Comparison of ENCODE assay signal across 27 cellular contexts in the genomic region with DNA sequence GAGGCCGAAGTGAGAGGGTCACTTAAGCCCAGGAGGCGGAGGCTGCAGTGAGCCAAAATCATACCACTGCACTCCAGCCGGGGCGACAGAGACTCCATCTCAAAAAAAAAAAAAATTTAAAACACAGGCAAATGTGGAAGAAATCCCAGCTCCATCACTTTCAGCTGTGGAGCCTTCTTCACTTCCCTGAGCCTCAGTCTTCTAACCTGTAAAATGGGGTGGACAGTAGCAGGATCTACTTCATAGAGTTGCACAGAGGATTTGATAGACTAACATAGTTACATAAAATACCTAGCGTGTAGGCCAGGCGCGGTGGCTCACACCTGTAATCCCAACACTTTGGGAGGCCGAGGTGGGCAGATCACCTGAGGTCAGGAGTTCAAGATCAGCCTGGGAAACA.
"Had no signal": no experiment of that assay in that cellular context is flagged by ENCODE, and none has a peak within 500 bp of the region (broad histone marks: within the 10 kb centered on the region; RNA-seq: fewer than 3 reads in every experiment).

No MANE protein-coding gene starts in this region.

- H3K9me3 ChIP-seq: colonic mucosa, gastrocnemius medialis had no signal

- H3K36me3 ChIP-seq: colonic mucosa, esophagus muscularis mucosa, esophagus squamous epithelium, gastrocnemius medialis, gastroesophageal sphincter, heart left ventricle, heart right ventricle had no signal

- DNase-seq: colonic mucosa; cortex of kidney; dermis blood vessel endothelial cell; dorsolateral prefrontal cortex; effector CD4-positive, alpha-beta T cell; effector CD8-positive, alpha-beta T cell; effector memory CD4-positive, alpha-beta T cell; effector memory CD8-positive, alpha-beta T cell; endodermal cell; erythroblast; esophagus squamous epithelium; foreskin fibroblast; foreskin keratinocyte; foreskin melanocyte; gastrocnemius medialis; glutamatergic neuron; head of caudate nucleus; heart left ventricle; heart right ventricle had no signal

- H3K4me1 ChIP-seq: colonic mucosa, esophagus muscularis mucosa, esophagus squamous epithelium, foreskin keratinocyte, gastrocnemius medialis, gastroesophageal sphincter, heart left ventricle, heart right ventricle had no signal

- H3K4me3 ChIP-seq: colonic mucosa, coronary artery, dorsolateral prefrontal cortex, esophagus muscularis mucosa, esophagus squamous epithelium, gastrocnemius medialis, gastroesophageal sphincter, heart left ventricle, heart right ventricle had no signal

- ATAC-seq: effector memory CD8-positive, alpha-beta T cell; foreskin keratinocyte; gastrocnemius medialis; gastroesophageal sphincter; heart left ventricle; heart right ventricle had no signal

- FAIRE-seq: colon, endometrium, endothelial cell of umbilical vein, frontal cortex had no signal

- H3K27ac ChIP-seq: colonic mucosa, coronary artery, dorsolateral prefrontal cortex, epithelial cell of prostate, esophagus muscularis mucosa, esophagus squamous epithelium, foreskin keratinocyte, gastrocnemius medialis, gastroesophageal sphincter, heart left ventricle, heart right ventricle had no signal

- H3K27me3 ChIP-seq: colonic mucosa, dorsolateral prefrontal cortex, esophagus muscularis mucosa, esophagus squamous epithelium, gastrocnemius medialis, gastroesophageal sphincter, heart left ventricle, heart right ventricle had no signal
